ENCODE assay signal across 26 cellular contexts in genomic region chr1:9422921-9423505, GRCh38.
DNase-seq lines count a peak whose midpoint lies in the region; ATAC-seq and TF ChIP-seq lines count a peak whose summit lies in the region.
"Had no signal": no experiment of that assay in that cellular context is flagged by ENCODE, and none has a peak within 500 bp of the region (broad histone marks: within the 10 kb centered on the region; RNA-seq: fewer than 3 reads in every experiment).

No MANE protein-coding gene starts in this region.

- no peak overlapping the region for H2AFZ ChIP-seq in OCI-LY1 (ENCODE audit: low read length)

- no peak for TF ChIP-seq EP300 in upper lobe of left lung (IDR thresholded peaks at IDR 0.05)

- peaks cover 20% of the 10 kb centered on the region for H3K4me1 Mint-ChIP-seq in nephron progenitor cell

- intact Hi-C loops in dorsolateral prefrontal cortex (cut with DNase I): no loop called here

- H3K79me2 ChIP-seq in OCI-LY1 (ENCODE audit: insufficient read depth, low read length): no peaks in the 10 kb centered on the region

- peak; percentile 99 for DNase-seq in DMS 273 (lab: John Stamatoyannopoulos, UW; ENCODE audit: unreplicated experiment)
- DNase-seq in NAMALWA (ENCODE audit: low spot score): peak; percentile 60
- no peak for DNase-seq in nephron progenitor cell
- DNase-seq in upper lobe of left lung: no peak
- no peak for DNase-seq in dorsolateral prefrontal cortex
- DNase-seq in OCI-M2 (lab: John Stamatoyannopoulos, UW; ENCODE audit: unreplicated experiment): no peak
- DNase-seq: ACHN; activated CD4-positive, CD25-positive, alpha-beta regulatory T cell treated with anti-CD3 and anti-CD28 coated beads, Interleukin-2, amount 50 U/mL, for 72 hours; activated CD8-positive, alpha-beta T cell treated with anti-CD3 and anti-CD28 coated beads for 36 hours; effector memory CD4-positive, alpha-beta T cell; EL; erythroblast; IMR-90; naive thymus-derived CD8-positive, alpha-beta T cell; NCI-H1105; NCI-H2029 treated with DMSO at 0.1 percent for 48 hours; NCI-H345; spleen had no signal

- H3K9me3 ChIP-seq in OCI-LY1 (ENCODE audit: low read length) (no peaks in the 10 kb centered on the region), upper lobe of left lung (no peaks in the 10 kb centered on the region)
- H3K9me3 ChIP-seq: right atrium auricular region, spleen, tibial nerve had no signal

- no peak for TF ChIP-seq POLR2A in upper lobe of left lung (IDR thresholded peaks at IDR 0.05)

- no peaks in the 10 kb centered on the region for H4K20me1 ChIP-seq in OCI-LY1 (ENCODE audit: insufficient read depth, low read length)

- TF ChIP-seq CTCF in OCI-LY1 (IDR thresholded peaks at IDR 0.05; ENCODE audit: low read length) (no peak), nephron progenitor cell (IDR thresholded peaks at IDR 0.05) (no peak), upper lobe of left lung (IDR thresholded peaks at IDR 0.05) (no peak), dorsolateral prefrontal cortex (IDR thresholded peaks at IDR 0.05 in 54 of 56, conservative IDR thresholded peaks at IDR 0.05 in 2 of 56; ENCODE audit: low read depth in 1 of 56, partially characterized antibody in 56 of 56) (no peak)

- H3F3A ChIP-seq in OCI-LY1 (ENCODE audit: insufficient read depth, low read length): peaks cover 5% of the 10 kb centered on the region; the same call in 1 of the 2 replicates

- no peaks in the 10 kb centered on the region for H3K36me3 Mint-ChIP-seq in nephron progenitor cell (ENCODE audit: low read depth)
- H3K36me3 Mint-ChIP-seq: activated naive CD8-positive, alpha-beta T cell; mesothelial cell of epicardium had no signal

- H3K27me3 ChIP-seq in OCI-LY1 (ENCODE audit: insufficient read depth, low read length): no peaks in the 10 kb centered on the region
- H3K27me3 ChIP-seq in upper lobe of left lung: no peaks in the 10 kb centered on the region
- no peaks in the 10 kb centered on the region for H3K27me3 ChIP-seq in dorsolateral prefrontal cortex
- H3K27me3 ChIP-seq: right atrium auricular region, tibial nerve had no signal

- H3K4me3 Mint-ChIP-seq in nephron progenitor cell: no peak overlapping the region
- H3K4me3 Mint-ChIP-seq: activated CD8-positive, alpha-beta T cell treated with anti-CD3 and anti-CD28 coated beads for 36 hours; activated naive CD8-positive, alpha-beta T cell; mesothelial cell of epicardium; T-helper 1 cell treated with Interleukin-12 subunit alpha and Interleukin-12 subunit beta and Interleukin-4 antibody, amounts not matched to agents 30 μg/mL and 1 μg/mL, for 36 hours had no signal

- peak overlapping the region; percentile 51; the same call in 1 of the 2 replicates for H3K9ac ChIP-seq in OCI-LY1 (ENCODE audit: low read length)

- H3K9me2 ChIP-seq in OCI-LY1 (ENCODE audit: low read depth, low read length): no peaks in the 10 kb centered on the region

- ATAC-seq in upper lobe of left lung (ENCODE audit: low FRiP score in 2 of 2): no peak
- no peak for ATAC-seq in HG03108 (IDR thresholded peaks at IDR 0.05; ENCODE audit: unreplicated experiment)
- ATAC-seq: activated CD8-positive, alpha-beta T cell treated with anti-CD3 and anti-CD28 coated beads for 36 hours; naive thymus-derived CD8-positive, alpha-beta T cell had no signal

- H3K9me3 Mint-ChIP-seq in nephron progenitor cell: peaks cover 7% of the 10 kb centered on the region
- H3K9me3 Mint-ChIP-seq: activated CD8-positive, alpha-beta T cell treated with anti-CD3 and anti-CD28 coated beads for 36 hours; mesothelial cell of epicardium; naive thymus-derived CD8-positive, alpha-beta T cell; T-helper 1 cell treated with Interleukin-12 subunit alpha and Interleukin-12 subunit beta and Interleukin-4 antibody, amounts not matched to agents 30 μg/mL and 1 μg/mL, for 36 hours had no signal

- H3K4me3 ChIP-seq in OCI-LY1 (ENCODE audit: low read depth, low read length, poor library complexity, severe bottlenecking) (peak overlapping the region; percentile 22), upper lobe of left lung (no peak overlapping the region), dorsolateral prefrontal cortex (no peak overlapping the region)
- H3K4me3 ChIP-seq: right atrium auricular region, spleen, tibial nerve had no signal

- WGBS in upper lobe of left lung, 2 donors: 91 to 94% methylated on average over 5 to 11 of the region's 12 CpGs

- peak overlapping the region; percentile 98 for H3K27ac ChIP-seq in OCI-LY1 (ENCODE audit: low read depth, low read length, poor library complexity, severe bottlenecking)
- no peak overlapping the region for H3K27ac ChIP-seq in upper lobe of left lung
- no peak overlapping the region for H3K27ac ChIP-seq in dorsolateral prefrontal cortex
- H3K27ac ChIP-seq: C4-2B, right atrium auricular region, spleen, tibial nerve had no signal

- H3K4me2 ChIP-seq in OCI-LY1 (ENCODE audit: low read length): peak overlapping the region; percentile 42

- H3K27ac Mint-ChIP-seq in nephron progenitor cell: peak overlapping the region; percentile 64
- H3K27ac Mint-ChIP-seq: activated CD8-positive, alpha-beta T cell treated with anti-CD3 and anti-CD28 coated beads for 36 hours; activated naive CD8-positive, alpha-beta T cell; mesothelial cell of epicardium had no signal

- H3K36me3 ChIP-seq in OCI-LY1 (ENCODE audit: insufficient read depth, low read length) (no peaks in the 10 kb centered on the region), upper lobe of left lung (no peaks in the 10 kb centered on the region)
- H3K36me3 ChIP-seq: right atrium auricular region, spleen had no signal

- H3K27me3 Mint-ChIP-seq in nephron progenitor cell (ENCODE audit: low read depth, poor library complexity): peaks cover 6% of the 10 kb centered on the region

- H3K4me1 ChIP-seq in OCI-LY1 (ENCODE audit: insufficient read depth, low read length, severe bottlenecking) (peaks cover 99% of the 10 kb centered on the region), upper lobe of left lung (peaks cover 3 to 11% (median 6%) of the 10 kb centered on the region in 4 donors)
- H3K4me1 ChIP-seq: right atrium auricular region, tibial nerve had no signal

Comparison
In these comparisons a context has a peak if more than half of its experiments do, and no peak if none do; other contexts are left out.
1. DNase-seq: peak in DMS 273 (single experiment) and NAMALWA (single experiment); none in nephron progenitor cell (single experiment), upper lobe of left lung (0 of 2), dorsolateral prefrontal cortex (0 of 10) and OCI-M2 (single experiment).